Comparison of ENCODE assay signal across 9 cellular contexts in genomic region chr3:72144773-72145505, GRCh38.
DNase-seq lines count a peak whose midpoint lies in the region; ATAC-seq and TF ChIP-seq lines count a peak whose summit lies in the region.
"Had no signal": no experiment of that assay in that cellular context is flagged by ENCODE, and none has a peak within 500 bp of the region (broad histone marks: within the 10 kb centered on the region; RNA-seq: fewer than 3 reads in every experiment).

No MANE protein-coding gene starts in this region.

- no peak overlapping the region for H3K4me2 ChIP-seq in OCI-LY7 (ENCODE audit: low read length)

- H3K4me3 ChIP-seq in OCI-LY7 (ENCODE audit: low read depth, low read length, poor library complexity, severe bottlenecking) (no peak overlapping the region), right lobe of liver (no peak overlapping the region), suprapubic skin (no peak overlapping the region), aorta (ENCODE audit: low read length in 2 of 2) (no peak overlapping the region)

- in situ Hi-C loops in GM13976 (cut with MboI; ENCODE audit: low sequenced_read_pairs, unreplicated experiment), result no loop called here

- POLR2A ChIA-PET in OCI-LY7 (lab: Charles Lee), result interaction anchor here (0.6 kb wide), 1 partner anchor 214 kb away, joined by 3 read pairs; no protein-coding TSS in a partner anchor

- no peak overlapping the region for H3K27ac ChIP-seq in OCI-LY7 (ENCODE audit: low read depth, low read length, poor library complexity, severe bottlenecking)
- H3K27ac ChIP-seq in right lobe of liver, result peak overlapping the region in 2 of 3 donors; percentile 70 to 80
- no peak overlapping the region for H3K27ac ChIP-seq in suprapubic skin
- H3K27ac ChIP-seq in aorta (ENCODE audit: low read depth in 1 of 2, low read length in 2 of 2), result no peak overlapping the region

- no peaks in the 10 kb centered on the region for H3K9me2 ChIP-seq in OCI-LY7 (ENCODE audit: insufficient read depth, low read length)

- ATAC-seq in GM21825 (IDR thresholded peaks at IDR 0.05; ENCODE audit: unreplicated experiment) (peak; percentile 71), right lobe of liver (peak; percentile 89 to 97 (median 93)), aorta (ENCODE audit: low FRiP score) (no peak)

- H3K36me3 ChIP-seq in OCI-LY7 (ENCODE audit: insufficient read depth, low read length), result no peaks in the 10 kb centered on the region
- H3K36me3 ChIP-seq in right lobe of liver, result no peaks in the 10 kb centered on the region
- no peaks in the 10 kb centered on the region for H3K36me3 ChIP-seq in suprapubic skin
- no peaks in the 10 kb centered on the region for H3K36me3 ChIP-seq in aorta (ENCODE audit: control insufficient read depth in 1 of 2, insufficient read depth in 2 of 2, low read length in 1 of 2)

- CTCF ChIA-PET in OCI-LY7 (lab: Charles Lee; ENCODE audit: unreplicated experiment), result no interaction called here

- no peaks in the 10 kb centered on the region for H3K27me3 ChIP-seq in right lobe of liver
- no peaks in the 10 kb centered on the region for H3K27me3 ChIP-seq in suprapubic skin
- H3K27me3 ChIP-seq in aorta (ENCODE audit: control insufficient read depth in 1 of 2, insufficient read depth in 2 of 2, low read length in 1 of 2), result no peaks in the 10 kb centered on the region

- H3K4me1 ChIP-seq in OCI-LY7 (ENCODE audit: insufficient read depth, low read length, poor library complexity, severe bottlenecking) (peaks cover 16% of the 10 kb centered on the region), right lobe of liver (peaks cover 0 to 21% (median 10%) of the 10 kb centered on the region in 4 donors), suprapubic skin (peaks cover 9% of the 10 kb centered on the region), aorta (ENCODE audit: control insufficient read depth in 1 of 2, insufficient read depth in 2 of 2, low read length in 2 of 2) (peaks cover 2 to 4% of the 10 kb centered on the region in 2 donors)

- no peaks in the 10 kb centered on the region for H4K20me1 ChIP-seq in OCI-LY7 (ENCODE audit: insufficient read depth, low read length)

- no peak for TF ChIP-seq EP300 in suprapubic skin (IDR thresholded peaks at IDR 0.05)

- TF ChIP-seq POLR2A in right lobe of liver (IDR thresholded peaks at IDR 0.05) (no peak), suprapubic skin (IDR thresholded peaks at IDR 0.05) (no peak)

- no peaks in the 10 kb centered on the region for H3K79me2 ChIP-seq in OCI-LY7 (ENCODE audit: insufficient read depth, low read depth, low read length)

- H2AFZ ChIP-seq in OCI-LY7 (ENCODE audit: low read length), result no peak overlapping the region

- DNase-seq in GM13976 (ENCODE audit: low spot score), result peak; percentile 38
- DNase-seq in OCI-LY7 (ENCODE audit: low spot score), result peak; percentile 49
- peak; percentile 72 to 86 (median 81) for DNase-seq in right lobe of liver
- DNase-seq in Ammon's horn (ENCODE audit: low spot score), result no peak
- no peak for DNase-seq in suprapubic skin (ENCODE audit: low spot score in 2 of 2)
- DNase-seq in aorta, result no peak
- no peak for DNase-seq in COLO829 (ENCODE audit: low spot score)
- DNase-seq: stimulated activated CD4-positive, alpha-beta T cell treated with anti-CD3 and anti-CD28 coated beads, Interleukin-4, amount 100 ng/mL, for 4 hours had no signal

- no TSS peak for BruUV-seq in OCI-LY7 (replicated peaks; lab: Mats Ljungman, UMichigan)

- intact Hi-C loops in OCI-LY7 (cut with micrococcal nuclease; ENCODE audit: unreplicated experiment), result no loop called here
- intact Hi-C loops in right lobe of liver (cut with DNase I), result no loop called here
- intact Hi-C loops in aorta (cut with DNase I), result no loop called here

- TF ChIP-seq CTCF in GM13976 (IDR thresholded peaks at IDR 0.05; ENCODE audit: borderline replicate concordance, control extremely low read depth, extremely low read depth, insufficient read depth, missing control alignments) (no peak), OCI-LY7 (conservative IDR thresholded peaks at IDR 0.05; ENCODE audit: low read length) (no peak), right lobe of liver (IDR thresholded peaks at IDR 0.05) (no peak), suprapubic skin (IDR thresholded peaks at IDR 0.05) (no peak)

- 21% methylated on average over 10 of the region's 10 CpGs for WGBS in right lobe of liver (ENCODE audit: insufficient coverage, low coverage, low lambda C conversion rate, missing lambda C conversion rate)
- 84% methylated on average over 10 of the region's 10 CpGs for WGBS in suprapubic skin
- 54 to 64% methylated on average over 10 of the region's 10 CpGs for WGBS in aorta, 2 donors

- H3K9me3 ChIP-seq in OCI-LY7 (ENCODE audit: low read length) (no peaks in the 10 kb centered on the region), right lobe of liver (no peaks in the 10 kb centered on the region), suprapubic skin (no peaks in the 10 kb centered on the region), aorta (ENCODE audit: control insufficient read depth, low read length) (no peaks in the 10 kb centered on the region)

Comparison
In these comparisons a context has a peak if more than half of its experiments do, and no peak if none do; other contexts are left out.
1. DNase-seq: peak in GM13976 (single experiment), OCI-LY7 (single experiment) and right lobe of liver (3 of 3); none in Ammon's horn (single experiment), suprapubic skin (0 of 2), aorta (0 of 2) and COLO829 (single experiment).
2. H3K27ac ChIP-seq: peak in right lobe of liver (2 of 3); none in OCI-LY7 (single experiment), suprapubic skin (single experiment) and aorta (0 of 2).